Comparison of ENCODE assay signal across 9 cellular contexts in the genomic region with DNA sequence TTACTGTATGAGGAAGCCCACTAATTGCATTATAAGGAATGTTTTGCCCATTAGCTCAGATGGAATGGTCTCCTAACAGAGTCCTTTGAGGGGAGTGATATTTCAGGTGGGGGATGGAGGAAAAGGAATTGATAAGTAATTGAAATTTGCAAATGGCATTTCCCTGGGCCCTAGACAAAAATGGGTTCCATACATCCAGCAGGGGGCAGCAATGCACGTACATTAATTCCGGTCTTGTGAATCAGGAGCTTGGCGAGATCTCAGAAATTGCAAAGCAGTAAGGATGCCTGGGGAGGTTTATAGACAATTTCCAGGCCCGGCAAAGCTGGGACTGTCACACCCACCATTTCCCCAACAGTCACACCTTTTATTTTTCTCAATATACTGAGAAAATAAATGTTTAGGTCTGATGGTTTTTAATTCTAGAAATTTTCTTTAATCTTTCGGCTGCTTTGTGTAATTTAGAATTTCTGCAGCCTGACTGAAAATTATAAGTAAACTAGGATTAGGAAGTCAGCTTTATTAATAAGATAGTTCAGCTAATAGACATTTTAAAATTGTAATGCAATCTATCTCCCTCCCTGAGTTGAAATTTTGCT.
A peak's percentile ranks its signal among the peaks of the same experiment; 100 is the strongest.
DNase-seq lines count a peak whose midpoint lies in the region; FAIRE-seq and TF ChIP-seq lines count a peak whose summit lies in the region.
"Had no signal": no experiment of that assay in that cellular context is flagged by ENCODE, and none has a peak within 500 bp of the region (broad histone marks: within the 10 kb centered on the region; RNA-seq: fewer than 3 reads in every experiment).

No MANE protein-coding gene starts in this region.

- H3K27me3 ChIP-seq in Karpas-422 (ENCODE audit: low read length) (0 out of 2 replicates have a peak, but pooled peaks cover 2% of the 10 kb centered on the region), brain microvascular endothelial cell (replicated peaks) (no peaks in the 10 kb centered on the region)

- H2AFZ ChIP-seq in Karpas-422 (ENCODE audit: low read length), result no peak overlapping the region

- H3K4me3 ChIP-seq in GM12875 (ENCODE audit: low read depth, low read length) (no peak overlapping the region), Karpas-422 (ENCODE audit: low read length) (no peak overlapping the region), brain microvascular endothelial cell (ENCODE audit: low read depth, low read length) (no peak overlapping the region)

- H3K9me2 ChIP-seq in Karpas-422 (replicated peaks; ENCODE audit: insufficient read depth, low read length), result no peaks in the 10 kb centered on the region

- H3K4me2 ChIP-seq in Karpas-422 (ENCODE audit: low read depth, low read length, poor library complexity, severe bottlenecking), result no peak overlapping the region

- H3K27ac ChIP-seq in Karpas-422 (ENCODE audit: low read length) (no peak overlapping the region), RWPE1 (no peak overlapping the region), brain microvascular endothelial cell (no peak overlapping the region)

- FAIRE-seq in islet of Langerhans (lab: Jason Lieb, UNC), result peak; percentile 69

- peaks cover 18% of the 10 kb centered on the region for H3K4me1 ChIP-seq in Karpas-422 (ENCODE audit: low read length)

- TF ChIP-seq CTCF in GM12875 (IDR thresholded peaks at IDR 0.05; ENCODE audit: borderline replicate concordance, insufficient read depth, low read depth, low read length) (peak; percentile 52; the same call in 1 of the 2 replicates), RWPE1 (conservative IDR thresholded peaks at IDR 0.05; ENCODE audit: low read depth) (peak; percentile 34), brain microvascular endothelial cell (IDR thresholded peaks at IDR 0.05; ENCODE audit: low read depth, low read length, missing control alignments) (peak; percentile 76)

- POLR2A ChIA-PET in RWPE1 (lab: Yijun Ruan, JAX; ENCODE audit: low non-redundant PET), result no interaction called here

- H3K36me3 ChIP-seq in Karpas-422 (ENCODE audit: insufficient read depth, low read length), result no peaks in the 10 kb centered on the region; the same call in 1 of the 2 replicates
- H3K36me3 ChIP-seq in brain microvascular endothelial cell (replicated peaks), result no peaks in the 10 kb centered on the region

- H3K79me2 ChIP-seq in Karpas-422 (ENCODE audit: low read length), result no peaks in the 10 kb centered on the region

- in situ Hi-C loops in ACHN (cut with HindIII; ENCODE audit: low pct_ligation_motif_present, low pct_unique_long_range_greater_than_20kb, low sequenced_read_pairs) (no loop called here), brain microvascular endothelial cell (cut with HindIII; ENCODE audit: low pct_ligation_motif_present, low sequenced_read_pairs) (no loop called here)

- no peak overlapping the region for H3K9ac ChIP-seq in Karpas-422 (ENCODE audit: low read length)

- no peaks in the 10 kb centered on the region for H4K20me1 ChIP-seq in Karpas-422 (ENCODE audit: insufficient read depth, low read depth, low read length)

- CTCF ChIA-PET in RWPE1 (lab: Yijun Ruan, JAX), result interaction anchor here (0.5 to 2.1 kb wide), 11 partner anchors 9 to 1297 kb away, joined by 3 to 7 read pairs (median 4); no protein-coding TSS in a partner anchor

- DNase-seq in ACHN, result peak; percentile 77
- DNase-seq in Karpas-422, result peak; percentile 93
- peak; percentile 37 for DNase-seq in RWPE1 (ENCODE audit: low spot score)
- DNase-seq in brain microvascular endothelial cell, result peak; percentile 78
- DNase-seq in stimulated activated CD4-positive, alpha-beta T cell treated with anti-CD3 and anti-CD28 coated beads, Interleukin-2, amount 100 ng/mL, for 24 hours, result peak; percentile 43 to 63
- no peak for DNase-seq in activated effector memory CD4-positive, alpha-beta T cell treated with anti-CD3 and anti-CD28 coated beads, Interleukin-2, amount 50 U/mL, for 16 hours
- DNase-seq: naive B cell had no signal

- 0 out of 2 replicates have a peak, but pooled peaks cover 4% of the 10 kb centered on the region for H3K9me3 ChIP-seq in Karpas-422 (ENCODE audit: low read length)
